ENCODE assay signal across 1 cellular context in the genomic region with DNA sequence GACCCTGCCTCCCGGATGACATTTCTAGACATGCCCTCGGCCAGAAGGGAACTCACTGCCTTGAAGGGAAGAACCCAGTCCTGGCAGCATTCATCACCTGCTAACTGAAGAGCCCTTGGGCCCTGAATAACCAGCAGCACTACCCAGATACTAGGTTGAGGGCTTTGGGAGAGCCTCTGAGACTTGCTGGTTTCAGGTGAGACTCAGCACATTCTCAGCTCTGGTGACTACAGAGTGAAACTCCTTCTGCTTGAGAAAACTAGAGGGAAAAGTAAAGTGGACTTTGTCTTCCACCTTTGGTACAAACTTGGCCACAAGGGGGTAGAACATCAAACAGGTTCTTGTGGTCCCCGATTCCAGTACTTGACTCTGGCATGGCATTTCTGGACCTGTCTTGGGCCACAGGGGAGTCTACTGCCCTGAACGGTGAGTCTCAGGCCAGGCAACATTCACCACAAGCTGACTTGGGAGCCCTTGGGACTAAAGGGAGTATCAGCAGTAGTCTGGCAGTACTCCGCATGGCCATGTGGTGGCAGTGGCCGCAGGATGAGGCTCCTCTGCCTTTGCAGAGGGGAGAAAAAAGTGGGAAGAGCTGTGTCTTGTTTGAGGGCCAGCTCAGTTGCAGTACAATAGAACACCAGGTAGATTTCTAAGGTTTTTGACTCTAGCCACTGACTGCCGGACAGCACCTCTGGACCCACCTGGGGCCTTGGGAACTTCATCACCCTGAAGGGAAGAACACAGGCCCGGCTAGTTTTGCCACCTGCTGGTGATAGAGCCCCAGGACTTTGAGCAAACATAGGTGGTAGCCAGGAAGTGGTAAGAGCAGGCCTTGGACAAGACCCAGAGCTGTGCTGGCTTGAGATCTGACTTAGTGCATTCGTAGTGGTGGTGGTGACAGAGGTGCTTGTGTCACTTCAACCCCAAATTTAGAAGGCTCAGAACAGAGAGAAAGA.
TF ChIP-seq lines count a peak whose summit lies in the region.

No MANE protein-coding gene starts in this region.

TF ChIP-seq in K562, 482 proteins besides CTCF, POLR2A, EP300 and RAD21 (continued from another document):
- TF ChIP-seq, protein P1, sequence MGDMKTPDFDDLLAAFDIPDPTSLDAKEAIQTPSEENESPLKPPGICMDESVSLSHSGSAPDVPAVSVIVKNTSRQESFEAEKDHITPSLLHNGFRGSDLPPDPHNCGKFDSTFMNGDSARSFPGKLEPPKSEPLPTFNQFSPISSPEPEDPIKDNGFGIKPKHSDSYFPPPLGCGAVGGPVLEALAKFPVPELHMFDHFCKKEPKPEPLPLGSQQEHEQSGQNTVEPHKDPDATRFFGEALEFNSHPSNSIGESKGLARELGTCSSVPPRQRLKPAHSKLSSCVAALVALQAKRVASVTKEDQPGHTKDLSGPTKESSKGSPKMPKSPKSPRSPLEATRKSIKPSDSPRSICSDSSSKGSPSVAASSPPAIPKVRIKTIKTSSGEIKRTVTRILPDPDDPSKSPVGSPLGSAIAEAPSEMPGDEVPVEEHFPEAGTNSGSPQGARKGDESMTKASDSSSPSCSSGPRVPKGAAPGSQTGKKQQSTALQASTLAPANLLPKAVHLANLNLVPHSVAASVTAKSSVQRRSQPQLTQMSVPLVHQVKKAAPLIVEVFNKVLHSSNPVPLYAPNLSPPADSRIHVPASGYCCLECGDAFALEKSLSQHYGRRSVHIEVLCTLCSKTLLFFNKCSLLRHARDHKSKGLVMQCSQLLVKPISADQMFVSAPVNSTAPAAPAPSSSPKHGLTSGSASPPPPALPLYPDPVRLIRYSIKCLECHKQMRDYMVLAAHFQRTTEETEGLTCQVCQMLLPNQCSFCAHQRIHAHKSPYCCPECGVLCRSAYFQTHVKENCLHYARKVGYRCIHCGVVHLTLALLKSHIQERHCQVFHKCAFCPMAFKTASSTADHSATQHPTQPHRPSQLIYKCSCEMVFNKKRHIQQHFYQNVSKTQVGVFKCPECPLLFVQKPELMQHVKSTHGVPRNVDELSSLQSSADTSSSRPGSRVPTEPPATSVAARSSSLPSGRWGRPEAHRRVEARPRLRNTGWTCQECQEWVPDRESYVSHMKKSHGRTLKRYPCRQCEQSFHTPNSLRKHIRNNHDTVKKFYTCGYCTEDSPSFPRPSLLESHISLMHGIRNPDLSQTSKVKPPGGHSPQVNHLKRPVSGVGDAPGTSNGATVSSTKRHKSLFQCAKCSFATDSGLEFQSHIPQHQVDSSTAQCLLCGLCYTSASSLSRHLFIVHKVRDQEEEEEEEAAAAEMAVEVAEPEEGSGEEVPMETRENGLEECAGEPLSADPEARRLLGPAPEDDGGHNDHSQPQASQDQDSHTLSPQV (IDR thresholded peaks at IDR 0.05): no peak
- TF ChIP-seq HDAC1 (IDR thresholded peaks at IDR 0.05) (no peak), DIDO1 (tag; IDR thresholded peaks at IDR 0.05; ENCODE audit: low read depth) (no peak), SAFB (IDR thresholded peaks at IDR 0.05; ENCODE audit: borderline replicate concordance, low read depth, low read length) (no peak), RCOR1 (IDR thresholded peaks at IDR 0.05; ENCODE audit: borderline replicate concordance in 1 of 2, low read depth in 2 of 2, low read length in 2 of 2) (no peak), TRIM28 (IDR thresholded peaks at IDR 0.05) (no peak), EGR1 (conservative IDR thresholded peaks at IDR 0.05) (no peak)
- TF ChIP-seq, protein P2, sequence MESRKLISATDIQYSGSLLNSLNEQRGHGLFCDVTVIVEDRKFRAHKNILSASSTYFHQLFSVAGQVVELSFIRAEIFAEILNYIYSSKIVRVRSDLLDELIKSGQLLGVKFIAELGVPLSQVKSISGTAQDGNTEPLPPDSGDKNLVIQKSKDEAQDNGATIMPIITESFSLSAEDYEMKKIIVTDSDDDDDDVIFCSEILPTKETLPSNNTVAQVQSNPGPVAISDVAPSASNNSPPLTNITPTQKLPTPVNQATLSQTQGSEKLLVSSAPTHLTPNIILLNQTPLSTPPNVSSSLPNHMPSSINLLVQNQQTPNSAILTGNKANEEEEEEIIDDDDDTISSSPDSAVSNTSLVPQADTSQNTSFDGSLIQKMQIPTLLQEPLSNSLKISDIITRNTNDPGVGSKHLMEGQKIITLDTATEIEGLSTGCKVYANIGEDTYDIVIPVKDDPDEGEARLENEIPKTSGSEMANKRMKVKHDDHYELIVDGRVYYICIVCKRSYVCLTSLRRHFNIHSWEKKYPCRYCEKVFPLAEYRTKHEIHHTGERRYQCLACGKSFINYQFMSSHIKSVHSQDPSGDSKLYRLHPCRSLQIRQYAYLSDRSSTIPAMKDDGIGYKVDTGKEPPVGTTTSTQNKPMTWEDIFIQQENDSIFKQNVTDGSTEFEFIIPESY (CRISPR knock-in tag; IDR thresholded peaks at IDR 0.05): no peak
- TF ChIP-seq, protein P3, sequence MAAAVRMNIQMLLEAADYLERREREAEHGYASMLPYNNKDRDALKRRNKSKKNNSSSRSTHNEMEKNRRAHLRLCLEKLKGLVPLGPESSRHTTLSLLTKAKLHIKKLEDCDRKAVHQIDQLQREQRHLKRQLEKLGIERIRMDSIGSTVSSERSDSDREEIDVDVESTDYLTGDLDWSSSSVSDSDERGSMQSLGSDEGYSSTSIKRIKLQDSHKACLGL (CRISPR knock-in tag; IDR thresholded peaks at IDR 0.05; ENCODE audit: borderline replicate concordance, poor library complexity, severe bottlenecking): no peak
- TF ChIP-seq, protein P4, sequence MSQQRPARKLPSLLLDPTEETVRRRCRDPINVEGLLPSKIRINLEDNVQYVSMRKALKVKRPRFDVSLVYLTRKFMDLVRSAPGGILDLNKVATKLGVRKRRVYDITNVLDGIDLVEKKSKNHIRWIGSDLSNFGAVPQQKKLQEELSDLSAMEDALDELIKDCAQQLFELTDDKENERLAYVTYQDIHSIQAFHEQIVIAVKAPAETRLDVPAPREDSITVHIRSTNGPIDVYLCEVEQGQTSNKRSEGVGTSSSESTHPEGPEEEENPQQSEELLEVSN (IDR thresholded peaks at IDR 0.05; ENCODE audit: borderline replicate concordance in 1 of 2, extremely low read depth in 1 of 2, insufficient read depth in 1 of 2, insufficient read length in 1 of 2, low read depth in 1 of 2, low read length in 1 of 2, poor library complexity in 1 of 2, severe bottlenecking in 1 of 2): no peak
- TF ChIP-seq, protein P5, sequence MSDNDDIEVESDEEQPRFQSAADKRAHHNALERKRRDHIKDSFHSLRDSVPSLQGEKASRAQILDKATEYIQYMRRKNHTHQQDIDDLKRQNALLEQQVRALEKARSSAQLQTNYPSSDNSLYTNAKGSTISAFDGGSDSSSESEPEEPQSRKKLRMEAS (CRISPR knock-in tag; IDR thresholded peaks at IDR 0.05): no peak
